ENCODE assay signal across 17 cellular contexts in the genomic region with DNA sequence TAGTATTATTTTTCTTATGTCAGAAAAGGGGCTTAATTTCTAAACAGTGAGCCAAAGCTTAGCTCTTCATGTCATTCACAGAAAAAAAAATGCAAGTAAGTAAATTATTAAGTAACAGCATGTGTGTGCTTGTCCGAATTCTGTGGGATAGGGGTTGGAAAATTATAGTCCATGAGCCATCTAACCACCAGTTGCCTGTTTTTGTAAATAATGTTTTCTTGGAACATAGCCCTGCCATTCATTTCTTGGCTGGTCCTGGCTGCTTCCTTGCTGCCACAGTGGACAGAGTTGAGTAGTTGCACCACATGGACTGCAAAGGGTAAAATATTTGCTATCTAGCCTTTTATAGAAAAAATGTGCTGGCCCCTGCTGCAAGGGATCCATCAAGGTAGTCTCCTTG.
A peak's percentile ranks its signal among the peaks of the same experiment; 100 is the strongest.
DNase-seq lines count a peak whose midpoint lies in the region; ATAC-seq and TF ChIP-seq lines count a peak whose summit lies in the region.
"Had no signal": no experiment of that assay in that cellular context is flagged by ENCODE, and none has a peak within 500 bp of the region (broad histone marks: within the 10 kb centered on the region; RNA-seq: fewer than 3 reads in every experiment).

No MANE protein-coding gene starts in this region.

- no TSS peak for BruUV-seq in mammary epithelial cell (replicated peaks; lab: Mats Ljungman, UMichigan)

- H3K4me1 ChIP-seq in mammary epithelial cell (ENCODE audit: insufficient read depth, low read length) = peaks cover 9% of the 10 kb centered on the region

- DNase-seq in AG09309 (ENCODE audit: low read depth) (peak; percentile 78), H4 (ENCODE audit: low spot score) (peak; percentile 21), mammary epithelial cell (peak; percentile 46), myocyte (ENCODE audit: low read depth) (peak; percentile 52)
- DNase-seq: COR-L47, DMS153, EL, HCEC 1CT, NCI-H1048, NCI-H1436 treated with DMSO at 0.1 percent for 48 hours, NCI-H2081, NCI-H774, PC-9 had no signal

- TF ChIP-seq CTCF in AG09309 (IDR thresholded peaks at IDR 0.05; ENCODE audit: control insufficient read depth, insufficient read depth, low read depth, low read length, missing control alignments) = no peak
- no peak for TF ChIP-seq CTCF in mammary epithelial cell (conservative IDR thresholded peaks at IDR 0.05 in 1 of 2, IDR thresholded peaks at IDR 0.05 in 1 of 2; ENCODE audit: extremely low read depth in 1 of 2, insufficient read depth in 1 of 2, low read depth in 1 of 2, low read length in 2 of 2)

- H3K79me2 ChIP-seq in mammary epithelial cell (ENCODE audit: insufficient read depth, low read length) = no peaks in the 10 kb centered on the region

- in situ Hi-C loops in mammary epithelial cell (cut with MboI; ENCODE audit: low sequenced_read_pairs in 2 of 2) = no loop called here

- H2AFZ ChIP-seq in mammary epithelial cell (ENCODE audit: low read depth, low read length) = peak overlapping the region; percentile 18
- H2AFZ ChIP-seq: PC-9 had no signal

- CTCF ChIA-PET in mammary epithelial cell (lab: Charles Lee; ENCODE audit: low non-redundant PET) = interaction anchor here (0.7 kb wide), 1 partner anchor 49 kb away, joined by 4 read pairs; no protein-coding TSS in a partner anchor

- peak overlapping the region; percentile 38 for H3K4me2 ChIP-seq in mammary epithelial cell (ENCODE audit: insufficient read depth, low read depth, low read length)
- H3K4me2 ChIP-seq: PC-9 had no signal

- peak overlapping the region; percentile 31 for H3K27ac ChIP-seq in mammary epithelial cell (ENCODE audit: insufficient read depth, low read depth, low read length)
- H3K27ac ChIP-seq: PC-9, SJSA1 had no signal

- H3K4me3 ChIP-seq in AG09309 (ENCODE audit: control insufficient read depth, low read depth, low read length) = no peak overlapping the region
- no peak overlapping the region for H3K4me3 ChIP-seq in mammary epithelial cell (replicated peaks in 1 of 3; ENCODE audit: insufficient read depth in 1 of 3, low read depth in 2 of 3, low read length in 3 of 3)
- H3K4me3 ChIP-seq: PC-9, SJSA1 had no signal

- H3K9me3 ChIP-seq in mammary epithelial cell (replicated peaks; ENCODE audit: insufficient read depth, low read length) = no peaks in the 10 kb centered on the region
- H3K9me3 ChIP-seq: SJSA1 had no signal

- no peak overlapping the region for H3K9ac ChIP-seq in mammary epithelial cell (ENCODE audit: insufficient read depth, low read length)

- ATAC-seq in GM18502 (IDR thresholded peaks at IDR 0.05; ENCODE audit: poor library complexity, unreplicated experiment) = no peak
- ATAC-seq in HG02678 (IDR thresholded peaks at IDR 0.05; ENCODE audit: unreplicated experiment) = no peak
- ATAC-seq in HG03571 (IDR thresholded peaks at IDR 0.05; ENCODE audit: unreplicated experiment) = no peak

- 0% methylated on average over 1 of the region's 1 CpG for WGBS in mammary epithelial cell (ENCODE audit: low coverage, missing lambda C conversion rate)

- intact Hi-C loops in mammary epithelial cell (cut with micrococcal nuclease) = no loop called here

- H3K36me3 ChIP-seq in mammary epithelial cell (ENCODE audit: insufficient read depth, low read length) = no peaks in the 10 kb centered on the region
- H3K36me3 ChIP-seq: SJSA1 had no signal

- dilution Hi-C loops in mammary epithelial cell (cut with HindIII; ENCODE audit: low sequenced_read_pairs) = no loop called here

- H4K20me1 ChIP-seq in mammary epithelial cell (ENCODE audit: insufficient read depth, low read length) = no peaks in the 10 kb centered on the region

- H3K27me3 ChIP-seq in mammary epithelial cell (ENCODE audit: insufficient read depth, low read length) = no peaks in the 10 kb centered on the region
- H3K27me3 ChIP-seq: SJSA1 had no signal

Comparison
In these comparisons a context has a peak if more than half of its experiments do, and no peak if none do; other contexts are left out.
1. DNase-seq: peak in every context shown above with its lines; median percentile 78 in AG09309; 52 in myocyte; 46 in mammary epithelial cell; 21 in H4.